Comparison of ENCODE assay signal across 33 cellular contexts in genomic region chr11:27555264-27555663, GRCh38.
"Had no signal": no experiment of that assay in that cellular context is flagged by ENCODE, and none has a peak within 500 bp of the region (broad histone marks: within the 10 kb centered on the region; RNA-seq: fewer than 3 reads in every experiment).

No MANE protein-coding gene starts in this region.

- H3K4me3 ChIP-seq: adrenal gland, ascending aorta, body of pancreas, breast epithelium, cardiac muscle cell had no signal

- FAIRE-seq: bronchial epithelial cell had no signal

- H3K36me3 ChIP-seq: adrenal gland, ascending aorta, brain microvascular endothelial cell, breast epithelium, cardiac muscle cell had no signal

- ATAC-seq: activated naive CD4-positive, alpha-beta T cell treated with anti-CD3 and anti-CD28 coated beads, Interleukin-2, amount 50 U/mL, for 72 hours; activated naive CD8-positive, alpha-beta T cell treated with anti-CD3 and anti-CD28 coated beads, Interleukin-2, amount 50 U/mL, for 24 hours; activated T-cell treated with anti-CD3 and anti-CD28 coated beads, Interleukin-2, amount 50 U/mL, for 4 hours; activated T-cell treated with anti-CD3 and anti-CD28 coated beads, Interleukin-2, amount 50 U/mL, for 72 hours; activated T-helper 17 cell treated with anti-CD3 and anti-CD28 coated beads, Interleukin-2, amount 50 U/mL, for 72 hours; body of pancreas had no signal

- H3K9me3 ChIP-seq: adrenal gland, ascending aorta, body of pancreas, breast epithelium had no signal

- H3K4me1 ChIP-seq: adrenal gland, ascending aorta, body of pancreas, breast epithelium had no signal

- DNase-seq: activated effector memory CD4-positive, alpha-beta T cell treated with anti-CD3 and anti-CD28 coated beads, Interleukin-2, amount 50 U/mL, for 16 hours; activated effector memory CD4-positive, alpha-beta T cell treated with Interleukin-2 at 50 U/mL for 16 hours; activated gamma-delta T cell; activated gamma-delta T cell treated with Interleukin-2 at 50 U/mL for 16 hours; activated naive CD4-positive, alpha-beta T cell; activated naive CD4-positive, alpha-beta T cell treated with anti-CD3 and anti-CD28 coated beads for 36 hours; activated naive CD4-positive, alpha-beta T cell treated with anti-CD3 and anti-CD28 coated beads, Interleukin-2, amount 10 ng/mL, durations not matched to agents 7 days and 5 days; activated naive CD4-positive, alpha-beta T cell treated with anti-CD3 and anti-CD28 coated beads, Interleukin-2, amount 50 U/mL, for 16 hours; activated naive CD4-positive, alpha-beta T cell treated with Interleukin-2 at 50 U/mL for 16 hours; activated naive CD8-positive, alpha-beta T cell treated with anti-CD3 and anti-CD28 coated beads for 36 hours; activated naive CD8-positive, alpha-beta T cell treated with anti-CD3 and anti-CD28 coated beads, Interleukin-2, amount 10 ng/mL, durations not matched to agents 7 days and 5 days; activated naive CD8-positive, alpha-beta T cell treated with anti-CD3 and anti-CD28 coated beads, Interleukin-2, amount 50 U/mL, for 24 hours; activated T-cell treated with anti-CD3 and anti-CD28 coated beads, Interleukin-2, amount 50 U/mL, for 1 hour; activated T-cell treated with anti-CD3 and anti-CD28 coated beads, Interleukin-2, amount 50 U/mL, for 24 hours; activated T-cell treated with anti-CD3 and anti-CD28 coated beads, Interleukin-2, amount 50 U/mL, for 4 hours; activated T-cell treated with anti-CD3 and anti-CD28 coated beads, Interleukin-2, amount 50 U/mL, for 48 hours; activated T-cell treated with anti-CD3 and anti-CD28 coated beads, Interleukin-2, amount 50 U/mL, for 72 hours; adrenal gland; amniotic stem cell; amygdala; anterior cingulate cortex; aorta; body of pancreas; brain microvascular endothelial cell; caudate nucleus; central memory CD4-positive, alpha-beta T cell; cerebellar nuclear complex had no signal

- H3K27me3 ChIP-seq: adrenal gland, ascending aorta, body of pancreas, brain microvascular endothelial cell, breast epithelium, cardiac muscle cell had no signal

- H3K27ac ChIP-seq: adrenal gland, ascending aorta, body of pancreas, brain microvascular endothelial cell, breast epithelium, cardiac muscle cell had no signal
